1 cellular context compared by ENCODE assay signal in the genomic region with DNA sequence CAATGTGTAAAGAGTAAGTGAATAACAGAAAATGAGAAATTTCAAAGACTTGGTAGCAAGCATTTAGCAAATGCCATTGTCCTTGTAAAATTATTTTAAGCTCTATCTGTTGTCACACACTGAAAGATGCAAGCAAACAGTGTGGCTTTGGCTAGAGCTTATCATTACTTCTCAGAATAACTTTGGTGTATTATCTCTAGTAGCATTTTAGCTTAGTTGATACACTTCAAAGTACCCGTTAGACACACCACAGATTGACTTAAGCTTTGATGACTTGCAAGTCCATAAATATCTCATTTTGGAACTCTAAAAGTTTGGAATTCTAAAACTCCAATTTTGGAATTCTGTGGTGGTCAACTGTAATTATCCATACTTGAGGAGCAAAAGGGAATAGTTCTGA.
TF ChIP-seq lines count a peak whose summit lies in the region.

No MANE protein-coding gene starts in this region.

TF ChIP-seq in K562, 482 proteins besides CTCF, POLR2A, EP300 and RAD21 (continued from another document and continues in another):
- TF ChIP-seq, protein P1, sequence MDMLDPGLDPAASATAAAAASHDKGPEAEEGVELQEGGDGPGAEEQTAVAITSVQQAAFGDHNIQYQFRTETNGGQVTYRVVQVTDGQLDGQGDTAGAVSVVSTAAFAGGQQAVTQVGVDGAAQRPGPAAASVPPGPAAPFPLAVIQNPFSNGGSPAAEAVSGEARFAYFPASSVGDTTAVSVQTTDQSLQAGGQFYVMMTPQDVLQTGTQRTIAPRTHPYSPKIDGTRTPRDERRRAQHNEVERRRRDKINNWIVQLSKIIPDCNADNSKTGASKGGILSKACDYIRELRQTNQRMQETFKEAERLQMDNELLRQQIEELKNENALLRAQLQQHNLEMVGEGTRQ (CRISPR knock-in tag; IDR thresholded peaks at IDR 0.05) = no peak
- TF ChIP-seq, protein P2, sequence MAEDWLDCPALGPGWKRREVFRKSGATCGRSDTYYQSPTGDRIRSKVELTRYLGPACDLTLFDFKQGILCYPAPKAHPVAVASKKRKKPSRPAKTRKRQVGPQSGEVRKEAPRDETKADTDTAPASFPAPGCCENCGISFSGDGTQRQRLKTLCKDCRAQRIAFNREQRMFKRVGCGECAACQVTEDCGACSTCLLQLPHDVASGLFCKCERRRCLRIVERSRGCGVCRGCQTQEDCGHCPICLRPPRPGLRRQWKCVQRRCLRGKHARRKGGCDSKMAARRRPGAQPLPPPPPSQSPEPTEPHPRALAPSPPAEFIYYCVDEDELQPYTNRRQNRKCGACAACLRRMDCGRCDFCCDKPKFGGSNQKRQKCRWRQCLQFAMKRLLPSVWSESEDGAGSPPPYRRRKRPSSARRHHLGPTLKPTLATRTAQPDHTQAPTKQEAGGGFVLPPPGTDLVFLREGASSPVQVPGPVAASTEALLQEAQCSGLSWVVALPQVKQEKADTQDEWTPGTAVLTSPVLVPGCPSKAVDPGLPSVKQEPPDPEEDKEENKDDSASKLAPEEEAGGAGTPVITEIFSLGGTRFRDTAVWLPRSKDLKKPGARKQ (CRISPR knock-in tag; IDR thresholded peaks at IDR 0.05) = no peak
- TF ChIP-seq TEAD1 (CRISPR knock-in tag; IDR thresholded peaks at IDR 0.05) (0 out of 4 replicates have a peak, but pooled peaks of 1 of the 2 experiments have one; percentile 52), GATAD2B (IDR thresholded peaks at IDR 0.05; ENCODE audit: borderline replicate concordance) (peak; percentile 71; the same call in 1 of the 2 replicates), ESRRA (IDR thresholded peaks at IDR 0.05; ENCODE audit: borderline replicate concordance, low read depth) (no peak), ZNF12 (CRISPR knock-in tag; IDR thresholded peaks at IDR 0.05) (no peak), PHF8 (IDR thresholded peaks at IDR 0.05; ENCODE audit: borderline replicate concordance, low read length) (no peak), ILK (tag; IDR thresholded peaks at IDR 0.05; ENCODE audit: borderline replicate concordance, low read depth) (no peak), ZNF354B (CRISPR knock-in tag; IDR thresholded peaks at IDR 0.05) (no peak), CBFA2T2 (conservative IDR thresholded peaks at IDR 0.05) (peak; percentile 93), YBX1 (IDR thresholded peaks at IDR 0.05) (no peak), POLR3G (IDR thresholded peaks at IDR 0.05; ENCODE audit: extremely low read depth, insufficient read length, insufficient replicate concordance) (no peak), ZFP30 (CRISPR knock-in tag; IDR thresholded peaks at IDR 0.05; ENCODE audit: borderline replicate concordance) (no peak), ZNF586 (CRISPR knock-in tag; conservative IDR thresholded peaks at IDR 0.05) (no peak), HNRNPH1 (optimal IDR thresholded peaks at IDR 0.05; ENCODE audit: low read depth, low read length) (no peak), TCFL5 (CRISPR knock-in tag; conservative IDR thresholded peaks at IDR 0.05) (no peak), TAL1 (IDR thresholded peaks at IDR 0.05) (peak; percentile 94), WHSC1 (IDR thresholded peaks at IDR 0.05; ENCODE audit: low read length) (no peak), IFI16 (CRISPR knock-in tag; IDR thresholded peaks at IDR 0.05) (no peak), XRCC5 (IDR thresholded peaks at IDR 0.05; ENCODE audit: low read depth, low read length) (no peak), ZNF561 (CRISPR knock-in tag; conservative IDR thresholded peaks at IDR 0.05) (no peak), SRSF7 (optimal IDR thresholded peaks at IDR 0.05; ENCODE audit: low read depth, low read length) (no peak), ZNF76 (CRISPR knock-in tag; IDR thresholded peaks at IDR 0.05; ENCODE audit: borderline replicate concordance) (no peak), TGIF2 (CRISPR knock-in tag; IDR thresholded peaks at IDR 0.05) (no peak), CREBBP (IDR thresholded peaks at IDR 0.05; ENCODE audit: low read depth, low read length) (no peak), CTBP1 (IDR thresholded peaks at IDR 0.05; ENCODE audit: borderline replicate concordance) (peak; percentile 34; the same call in 1 of the 2 replicates), RFX7 (CRISPR knock-in tag; IDR thresholded peaks at IDR 0.05) (no peak), PHB (CRISPR knock-in tag; IDR thresholded peaks at IDR 0.05) (no peak), ZNF436 (CRISPR knock-in tag; IDR thresholded peaks at IDR 0.05) (no peak), RHOXF2B (CRISPR knock-in tag; conservative IDR thresholded peaks at IDR 0.05) (no peak)
- TF ChIP-seq, protein P3, sequence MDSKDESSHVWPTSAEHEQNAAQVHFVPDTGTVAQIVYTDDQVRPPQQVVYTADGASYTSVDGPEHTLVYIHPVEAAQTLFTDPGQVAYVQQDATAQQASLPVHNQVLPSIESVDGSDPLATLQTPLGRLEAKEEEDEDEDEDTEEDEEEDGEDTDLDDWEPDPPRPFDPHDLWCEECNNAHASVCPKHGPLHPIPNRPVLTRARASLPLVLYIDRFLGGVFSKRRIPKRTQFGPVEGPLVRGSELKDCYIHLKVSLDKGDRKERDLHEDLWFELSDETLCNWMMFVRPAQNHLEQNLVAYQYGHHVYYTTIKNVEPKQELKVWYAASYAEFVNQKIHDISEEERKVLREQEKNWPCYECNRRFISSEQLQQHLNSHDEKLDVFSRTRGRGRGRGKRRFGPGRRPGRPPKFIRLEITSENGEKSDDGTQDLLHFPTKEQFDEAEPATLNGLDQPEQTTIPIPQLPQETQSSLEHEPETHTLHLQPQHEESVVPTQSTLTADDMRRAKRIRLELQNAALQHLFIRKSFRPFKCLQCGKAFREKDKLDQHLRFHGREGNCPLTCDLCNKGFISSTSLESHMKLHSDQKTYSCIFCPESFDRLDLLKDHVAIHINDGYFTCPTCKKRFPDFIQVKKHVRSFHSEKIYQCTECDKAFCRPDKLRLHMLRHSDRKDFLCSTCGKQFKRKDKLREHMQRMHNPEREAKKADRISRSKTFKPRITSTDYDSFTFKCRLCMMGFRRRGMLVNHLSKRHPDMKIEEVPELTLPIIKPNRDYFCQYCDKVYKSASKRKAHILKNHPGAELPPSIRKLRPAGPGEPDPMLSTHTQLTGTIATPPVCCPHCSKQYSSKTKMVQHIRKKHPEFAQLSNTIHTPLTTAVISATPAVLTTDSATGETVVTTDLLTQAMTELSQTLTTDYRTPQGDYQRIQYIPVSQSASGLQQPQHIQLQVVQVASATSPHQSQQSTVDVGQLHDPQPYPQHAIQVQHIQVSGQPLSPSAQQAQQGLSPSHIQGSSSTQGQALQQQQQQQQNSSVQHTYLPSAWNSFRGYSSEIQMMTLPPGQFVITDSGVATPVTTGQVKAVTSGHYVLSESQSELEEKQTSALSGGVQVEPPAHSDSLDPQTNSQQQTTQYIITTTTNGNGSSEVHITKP (IDR thresholded peaks at IDR 0.05; ENCODE audit: partially characterized antibody) = no peak
- TF ChIP-seq, protein P4, sequence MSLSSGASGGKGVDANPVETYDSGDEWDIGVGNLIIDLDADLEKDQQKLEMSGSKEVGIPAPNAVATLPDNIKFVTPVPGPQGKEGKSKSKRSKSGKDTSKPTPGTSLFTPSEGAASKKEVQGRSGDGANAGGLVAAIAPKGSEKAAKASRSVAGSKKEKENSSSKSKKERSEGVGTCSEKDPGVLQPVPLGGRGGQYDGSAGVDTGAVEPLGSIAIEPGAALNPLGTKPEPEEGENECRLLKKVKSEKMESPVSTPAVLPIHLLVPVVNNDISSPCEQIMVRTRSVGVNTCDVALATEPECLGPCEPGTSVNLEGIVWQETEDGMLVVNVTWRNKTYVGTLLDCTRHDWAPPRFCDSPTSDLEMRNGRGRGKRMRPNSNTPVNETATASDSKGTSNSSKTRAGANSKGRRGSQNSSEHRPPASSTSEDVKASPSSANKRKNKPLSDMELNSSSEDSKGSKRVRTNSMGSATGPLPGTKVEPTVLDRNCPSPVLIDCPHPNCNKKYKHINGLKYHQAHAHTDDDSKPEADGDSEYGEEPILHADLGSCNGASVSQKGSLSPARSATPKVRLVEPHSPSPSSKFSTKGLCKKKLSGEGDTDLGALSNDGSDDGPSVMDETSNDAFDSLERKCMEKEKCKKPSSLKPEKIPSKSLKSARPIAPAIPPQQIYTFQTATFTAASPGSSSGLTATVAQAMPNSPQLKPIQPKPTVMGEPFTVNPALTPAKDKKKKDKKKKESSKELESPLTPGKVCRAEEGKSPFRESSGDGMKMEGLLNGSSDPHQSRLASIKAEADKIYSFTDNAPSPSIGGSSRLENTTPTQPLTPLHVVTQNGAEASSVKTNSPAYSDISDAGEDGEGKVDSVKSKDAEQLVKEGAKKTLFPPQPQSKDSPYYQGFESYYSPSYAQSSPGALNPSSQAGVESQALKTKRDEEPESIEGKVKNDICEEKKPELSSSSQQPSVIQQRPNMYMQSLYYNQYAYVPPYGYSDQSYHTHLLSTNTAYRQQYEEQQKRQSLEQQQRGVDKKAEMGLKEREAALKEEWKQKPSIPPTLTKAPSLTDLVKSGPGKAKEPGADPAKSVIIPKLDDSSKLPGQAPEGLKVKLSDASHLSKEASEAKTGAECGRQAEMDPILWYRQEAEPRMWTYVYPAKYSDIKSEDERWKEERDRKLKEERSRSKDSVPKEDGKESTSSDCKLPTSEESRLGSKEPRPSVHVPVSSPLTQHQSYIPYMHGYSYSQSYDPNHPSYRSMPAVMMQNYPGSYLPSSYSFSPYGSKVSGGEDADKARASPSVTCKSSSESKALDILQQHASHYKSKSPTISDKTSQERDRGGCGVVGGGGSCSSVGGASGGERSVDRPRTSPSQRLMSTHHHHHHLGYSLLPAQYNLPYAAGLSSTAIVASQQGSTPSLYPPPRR (CRISPR knock-in tag; IDR thresholded peaks at IDR 0.05; ENCODE audit: borderline replicate concordance) = no peak
- TF ChIP-seq, protein P5, sequence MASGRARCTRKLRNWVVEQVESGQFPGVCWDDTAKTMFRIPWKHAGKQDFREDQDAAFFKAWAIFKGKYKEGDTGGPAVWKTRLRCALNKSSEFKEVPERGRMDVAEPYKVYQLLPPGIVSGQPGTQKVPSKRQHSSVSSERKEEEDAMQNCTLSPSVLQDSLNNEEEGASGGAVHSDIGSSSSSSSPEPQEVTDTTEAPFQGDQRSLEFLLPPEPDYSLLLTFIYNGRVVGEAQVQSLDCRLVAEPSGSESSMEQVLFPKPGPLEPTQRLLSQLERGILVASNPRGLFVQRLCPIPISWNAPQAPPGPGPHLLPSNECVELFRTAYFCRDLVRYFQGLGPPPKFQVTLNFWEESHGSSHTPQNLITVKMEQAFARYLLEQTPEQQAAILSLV (tag; IDR thresholded peaks at IDR 0.05) = no peak
- TF ChIP-seq, protein P6, sequence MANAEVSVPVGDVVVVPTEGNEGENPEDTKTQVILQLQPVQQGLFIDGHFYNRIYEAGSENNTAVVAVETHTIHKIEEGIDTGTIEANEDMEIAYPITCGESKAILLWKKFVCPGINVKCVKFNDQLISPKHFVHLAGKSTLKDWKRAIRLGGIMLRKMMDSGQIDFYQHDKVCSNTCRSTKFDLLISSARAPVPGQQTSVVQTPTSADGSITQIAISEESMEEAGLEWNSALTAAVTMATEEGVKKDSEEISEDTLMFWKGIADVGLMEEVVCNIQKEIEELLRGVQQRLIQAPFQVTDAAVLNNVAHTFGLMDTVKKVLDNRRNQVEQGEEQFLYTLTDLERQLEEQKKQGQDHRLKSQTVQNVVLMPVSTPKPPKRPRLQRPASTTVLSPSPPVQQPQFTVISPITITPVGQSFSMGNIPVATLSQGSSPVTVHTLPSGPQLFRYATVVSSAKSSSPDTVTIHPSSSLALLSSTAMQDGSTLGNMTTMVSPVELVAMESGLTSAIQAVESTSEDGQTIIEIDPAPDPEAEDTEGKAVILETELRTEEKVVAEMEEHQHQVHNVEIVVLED (CRISPR knock-in tag; IDR thresholded peaks at IDR 0.05) = no peak
- TF ChIP-seq, protein P7, sequence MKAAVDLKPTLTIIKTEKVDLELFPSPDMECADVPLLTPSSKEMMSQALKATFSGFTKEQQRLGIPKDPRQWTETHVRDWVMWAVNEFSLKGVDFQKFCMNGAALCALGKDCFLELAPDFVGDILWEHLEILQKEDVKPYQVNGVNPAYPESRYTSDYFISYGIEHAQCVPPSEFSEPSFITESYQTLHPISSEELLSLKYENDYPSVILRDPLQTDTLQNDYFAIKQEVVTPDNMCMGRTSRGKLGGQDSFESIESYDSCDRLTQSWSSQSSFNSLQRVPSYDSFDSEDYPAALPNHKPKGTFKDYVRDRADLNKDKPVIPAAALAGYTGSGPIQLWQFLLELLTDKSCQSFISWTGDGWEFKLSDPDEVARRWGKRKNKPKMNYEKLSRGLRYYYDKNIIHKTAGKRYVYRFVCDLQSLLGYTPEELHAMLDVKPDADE (conservative IDR thresholded peaks at IDR 0.05; ENCODE audit: control insufficient read depth, low read depth, low read length) = no peak
- TF ChIP-seq, protein P8, sequence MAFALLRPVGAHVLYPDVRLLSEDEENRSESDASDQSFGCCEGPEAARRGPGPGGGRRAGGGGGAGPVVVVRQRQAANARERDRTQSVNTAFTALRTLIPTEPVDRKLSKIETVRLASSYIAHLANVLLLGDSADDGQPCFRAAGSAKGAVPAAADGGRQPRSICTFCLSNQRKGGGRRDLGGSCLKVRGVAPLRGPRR (CRISPR knock-in tag; IDR thresholded peaks at IDR 0.05) = no peak
- TF ChIP-seq, protein P9, sequence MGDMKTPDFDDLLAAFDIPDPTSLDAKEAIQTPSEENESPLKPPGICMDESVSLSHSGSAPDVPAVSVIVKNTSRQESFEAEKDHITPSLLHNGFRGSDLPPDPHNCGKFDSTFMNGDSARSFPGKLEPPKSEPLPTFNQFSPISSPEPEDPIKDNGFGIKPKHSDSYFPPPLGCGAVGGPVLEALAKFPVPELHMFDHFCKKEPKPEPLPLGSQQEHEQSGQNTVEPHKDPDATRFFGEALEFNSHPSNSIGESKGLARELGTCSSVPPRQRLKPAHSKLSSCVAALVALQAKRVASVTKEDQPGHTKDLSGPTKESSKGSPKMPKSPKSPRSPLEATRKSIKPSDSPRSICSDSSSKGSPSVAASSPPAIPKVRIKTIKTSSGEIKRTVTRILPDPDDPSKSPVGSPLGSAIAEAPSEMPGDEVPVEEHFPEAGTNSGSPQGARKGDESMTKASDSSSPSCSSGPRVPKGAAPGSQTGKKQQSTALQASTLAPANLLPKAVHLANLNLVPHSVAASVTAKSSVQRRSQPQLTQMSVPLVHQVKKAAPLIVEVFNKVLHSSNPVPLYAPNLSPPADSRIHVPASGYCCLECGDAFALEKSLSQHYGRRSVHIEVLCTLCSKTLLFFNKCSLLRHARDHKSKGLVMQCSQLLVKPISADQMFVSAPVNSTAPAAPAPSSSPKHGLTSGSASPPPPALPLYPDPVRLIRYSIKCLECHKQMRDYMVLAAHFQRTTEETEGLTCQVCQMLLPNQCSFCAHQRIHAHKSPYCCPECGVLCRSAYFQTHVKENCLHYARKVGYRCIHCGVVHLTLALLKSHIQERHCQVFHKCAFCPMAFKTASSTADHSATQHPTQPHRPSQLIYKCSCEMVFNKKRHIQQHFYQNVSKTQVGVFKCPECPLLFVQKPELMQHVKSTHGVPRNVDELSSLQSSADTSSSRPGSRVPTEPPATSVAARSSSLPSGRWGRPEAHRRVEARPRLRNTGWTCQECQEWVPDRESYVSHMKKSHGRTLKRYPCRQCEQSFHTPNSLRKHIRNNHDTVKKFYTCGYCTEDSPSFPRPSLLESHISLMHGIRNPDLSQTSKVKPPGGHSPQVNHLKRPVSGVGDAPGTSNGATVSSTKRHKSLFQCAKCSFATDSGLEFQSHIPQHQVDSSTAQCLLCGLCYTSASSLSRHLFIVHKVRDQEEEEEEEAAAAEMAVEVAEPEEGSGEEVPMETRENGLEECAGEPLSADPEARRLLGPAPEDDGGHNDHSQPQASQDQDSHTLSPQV (IDR thresholded peaks at IDR 0.05) = peak; percentile 56; the same call in 1 of the 2 replicates
